8 cellular contexts compared by ENCODE assay signal in genomic region chr14:34629657-34630529, GRCh38. TPM values are rescaled to one million over a fixed set of nuclear protein-coding genes. Genes with fewer than 3 reads are reported as not detected.
DNase-seq lines count a peak whose midpoint lies in the region; ATAC-seq and TF ChIP-seq lines count a peak whose summit lies in the region.

Gene SNX6 (minus strand): TSS chr14:34630148. CDS start chr14:34630116, 32 bp downstream.

- H2AFZ ChIP-seq in PC-9, result peak within 1 kb of the TSS; percentile 88

- H3K36me3 ChIP-seq in PC-9 (ENCODE audit: low read depth), result no peaks in the 10 kb centered on the region
- H3K36me3 ChIP-seq in esophagus squamous epithelium, result peaks cover 0 to 21% (median 0%) of the 10 kb centered on the region in 3 donors

- H4K20me1 ChIP-seq in PC-9 (ENCODE audit: insufficient read depth), result no peaks in the 10 kb centered on the region

- ATAC-seq in GM21360 (IDR thresholded peaks at IDR 0.05; ENCODE audit: unreplicated experiment), result peak; percentile 92
- peak; percentile 98 for ATAC-seq in activated T-cell treated with anti-CD3 and anti-CD28 coated beads, Interleukin-2, amount 50 U/mL, for 72 hours (replicated peaks in 1 of 2)

- peaks cover 36% of the 10 kb centered on the region for H3K4me1 Mint-ChIP-seq in activated T-cell treated with anti-CD3 and anti-CD28 coated beads, Interleukin-2, amount 50 U/mL, for 72 hours (ENCODE audit: low read depth)

- peak in 2 of 4 donors; percentile 57 to 75 for TF ChIP-seq POLR2A in esophagus squamous epithelium (IDR thresholded peaks at IDR 0.05)

- TF ChIP-seq CTCF in PC-9 (conservative IDR thresholded peaks at IDR 0.05) (no peak), esophagus squamous epithelium (IDR thresholded peaks at IDR 0.05) (no peak)

- peak; percentile 91 for DNase-seq in DMS 273 (lab: John Stamatoyannopoulos, UW; ENCODE audit: unreplicated experiment)
- peak; percentile 47 for DNase-seq in HT1080 (ENCODE audit: low read depth)
- peak; percentile 38 to 64 for DNase-seq in PC-9
- peak; percentile 86 to 88 for DNase-seq in activated T-cell treated with anti-CD3 and anti-CD28 coated beads, Interleukin-2, amount 50 U/mL, for 72 hours
- DNase-seq in esophagus squamous epithelium (lab: John Stamatoyannopoulos, UW), result peak; percentile 12
- DNase-seq in myocyte (ENCODE audit: low read depth), result peak; percentile 82
- DNase-seq in stimulated activated CD8-positive, alpha-beta memory T cell treated with anti-CD3 and anti-CD28 coated beads, Interleukin-7, amount 100 ng/mL, for 48 hours (ENCODE audit: extremely low read depth in 1 of 2, low read depth in 1 of 2), result peak; percentile 61 to 66

- peak within 1 kb of the TSS; percentile 82 for H3K4me2 ChIP-seq in PC-9

- no peaks in the 10 kb centered on the region for H3F3A ChIP-seq in PC-9 (ENCODE audit: insufficient read depth, low read depth)

- H3K4me1 ChIP-seq in PC-9 (replicated peaks; ENCODE audit: insufficient read depth), result peaks cover 4% of the 10 kb centered on the region
- peaks cover 0 to 50% (median 8%) of the 10 kb centered on the region in 3 donors for H3K4me1 ChIP-seq in esophagus squamous epithelium

- peak within 1 kb of the TSS; percentile 95 for H3K27ac Mint-ChIP-seq in activated T-cell treated with anti-CD3 and anti-CD28 coated beads, Interleukin-2, amount 50 U/mL, for 72 hours

- H3K4me3 Mint-ChIP-seq in activated T-cell treated with anti-CD3 and anti-CD28 coated beads, Interleukin-2, amount 50 U/mL, for 72 hours, result peak within 1 kb of the TSS; percentile 94 to 95

- H3K9me2 ChIP-seq in PC-9 (ENCODE audit: insufficient read depth), result no peaks in the 10 kb centered on the region

- POLR2A ChIA-PET in PC-9 (lab: Charles Lee; ENCODE audit: unreplicated experiment), result no interaction called here

- H3K36me3 Mint-ChIP-seq in activated T-cell treated with anti-CD3 and anti-CD28 coated beads, Interleukin-2, amount 50 U/mL, for 72 hours (ENCODE audit: insufficient read depth in 2 of 2), result peaks cover 5 to 7% of the 10 kb centered on the region in 2 donors

- H3K9me3 ChIP-seq in PC-9 (ENCODE audit: insufficient read depth, low read depth) (no peaks in the 10 kb centered on the region), esophagus squamous epithelium (no peaks in the 10 kb centered on the region)

- no peaks in the 10 kb centered on the region for H3K27me3 Mint-ChIP-seq in activated T-cell treated with anti-CD3 and anti-CD28 coated beads, Interleukin-2, amount 50 U/mL, for 72 hours (ENCODE audit: low read depth)

- intact Hi-C loops in PC-9 (cut with micrococcal nuclease; ENCODE audit: unreplicated experiment) (loop anchor here (1.0 kb wide), 1 partner anchor 19 kb away; no protein-coding TSS in a partner anchor), esophagus squamous epithelium (cut with DNase I) (no loop called here)

- H3K27me3 ChIP-seq in PC-9 (ENCODE audit: insufficient read depth, low read depth), result no peaks in the 10 kb centered on the region
- H3K27me3 ChIP-seq in esophagus squamous epithelium, result no peaks in the 10 kb centered on the region

- H3K4me3 ChIP-seq in PC-9 (peak within 1 kb of the TSS; percentile 86), esophagus squamous epithelium (peak within 1 kb of the TSS; percentile 89 to 95 (median 94))

- peak within 1 kb of the TSS; percentile 34; the same call in 1 of the 2 replicates for H3K27ac ChIP-seq in PC-9
- H3K27ac ChIP-seq in esophagus squamous epithelium, result peak within 1 kb of the TSS; percentile 96 to 99 (median 96)

- CTCF ChIA-PET in PC-9 (lab: Charles Lee), result no interaction called here

- peaks cover 2 to 3% of the 10 kb centered on the region in 2 donors for H3K9me3 Mint-ChIP-seq in activated T-cell treated with anti-CD3 and anti-CD28 coated beads, Interleukin-2, amount 50 U/mL, for 72 hours

- TSS peak; percentile 45 for BruUV-seq in PC-9 (replicated peaks; lab: Mats Ljungman, UMichigan)

- H3K79me2 ChIP-seq in PC-9 (ENCODE audit: low read depth), result peaks cover 25% of the 10 kb centered on the region

- 0 to 2% methylated on average over 6 to 23 of the region's 84 CpGs for whole genome bisulfite sequencing in esophagus squamous epithelium, 2 donors

RNA-seq across cellular contexts. Expression of gene SNX6, which starts in this region (rescaled TPM):
- 70.3 and 80.4 TPM in 2 replicates for total RNA-seq in HT1080 (2014; rRNA removed; shearing (Covaris generic))
- 106 and 122 TPM in 2 replicates for polyA plus RNA-seq in HT1080 (2015; cell fraction: cytosol; rRNA removed)
- polyA plus RNA-seq in HT1080 (2015; cell fraction: nucleus; rRNA removed), result 97.7 and 126 TPM in 2 replicates
- 43.0 and 51.8 TPM in 2 replicates for total RNA-seq in PC-9 (2021)
- total RNA-seq in activated T-cell treated with anti-CD3 and anti-CD28 coated beads, Interleukin-2, amount 50 U/mL, for 72 hours, result 10 to 100 TPM; 90.9 to 93.9 TPM
- 100 to 1,000 TPM in 2 of 4 donors, 10 to 100 TPM in 2; 77.6 to 162 (median 111) TPM for total RNA-seq in esophagus squamous epithelium
- 157 and 173 TPM in 2 replicates for total RNA-seq in myocyte
- 34.9 TPM for polyA plus RNA-seq in myocyte (2012)

Comparison
In these comparisons a context has a peak if more than half of its experiments do, and no peak if none do; other contexts are left out.
1. Peak in every context shown above with its lines: DNase-seq, ATAC-seq, H3K4me3 ChIP-seq and H3K27ac ChIP-seq.
2. DNase-seq: peak in every context shown above with its lines; median percentile 91 in DMS 273; 87 in activated T-cell treated with anti-CD3 and anti-CD28 coated beads, Interleukin-2, amount 50 U/mL, for 72 hours; 82 in myocyte; 64 in stimulated activated CD8-positive, alpha-beta memory T cell treated with anti-CD3 and anti-CD28 coated beads, Interleukin-7, amount 100 ng/mL, for 48 hours; 51 in PC-9; 47 in HT1080; 12 in esophagus squamous epithelium.